ENCODE assay signal across 8 cellular contexts in the genomic region with DNA sequence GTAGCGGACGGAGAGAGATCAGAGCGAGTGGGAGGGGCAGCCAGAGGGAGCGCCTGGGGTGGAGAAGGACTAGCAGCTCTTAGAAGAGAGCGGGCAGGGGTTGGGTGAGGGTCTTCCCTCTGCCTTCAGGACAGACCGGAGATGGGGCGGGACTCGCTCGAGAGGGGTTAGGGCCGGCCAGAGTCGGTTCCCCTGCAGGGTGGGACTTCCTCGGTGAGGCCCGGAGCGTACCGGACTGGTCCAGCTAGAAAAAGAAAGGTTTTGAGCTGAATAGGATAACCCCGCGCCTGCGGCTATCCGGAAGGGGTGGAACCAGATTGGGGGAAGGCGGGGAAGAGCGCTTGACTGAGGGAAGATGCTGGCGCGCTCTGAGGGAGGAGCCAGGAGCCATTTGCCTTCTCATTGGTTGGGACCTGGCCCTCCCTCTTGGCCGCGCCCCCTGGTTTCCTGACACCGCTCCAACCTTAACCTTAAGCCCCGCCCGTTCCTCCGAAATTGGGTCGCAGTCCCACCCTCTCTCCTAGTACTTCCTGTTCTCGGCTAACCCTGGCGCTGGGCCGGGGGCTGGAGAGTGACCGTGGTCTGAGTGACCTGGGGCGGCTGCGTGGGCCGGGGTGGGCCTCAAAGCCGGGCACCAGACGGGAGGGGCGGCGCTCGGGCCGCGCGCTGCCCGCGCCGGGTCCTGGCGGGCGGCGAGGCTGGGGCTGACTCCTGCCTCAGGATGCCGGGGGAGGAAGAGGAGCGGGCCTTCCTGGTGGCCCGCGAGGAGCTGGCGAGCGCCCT. TPM values are rescaled to one million over a fixed set of nuclear protein-coding genes. Genes with fewer than 3 reads are reported as not detected.
DNase-seq lines count a peak whose midpoint lies in the region; ATAC-seq and TF ChIP-seq lines count a peak whose summit lies in the region.

A gene (plus strand): TSS at position 521 of the 783 bp plus-strand sequence. CDS start 201 bp downstream, at position 722.

- H3K9me3 Mint-ChIP-seq in activated CD8-positive, alpha-beta memory T cell treated with anti-CD3 and anti-CD28 coated beads, Interleukin-2, amount 10 ng/mL, durations not matched to agents 7 days and 5 days (ENCODE audit: low read depth), result no peaks in the 10 kb centered on the region
- no peaks in the 10 kb centered on the region for H3K9me3 Mint-ChIP-seq in endodermal cell

- peak; percentile 98 for DNase-seq in COR-L47 (lab: John Stamatoyannopoulos, UW)
- DNase-seq in HUDEP-2 (lab: John Stamatoyannopoulos, UW; ENCODE audit: unreplicated experiment in 76 of 76), result peak; percentile 47 to 99 (median 95)
- peak; percentile 94 for DNase-seq in NT2/D1 (ENCODE audit: low read depth, low spot score)
- peak; percentile 99 for DNase-seq in activated CD8-positive, alpha-beta memory T cell treated with anti-CD3 and anti-CD28 coated beads, Interleukin-2, amount 10 ng/mL, durations not matched to agents 7 days and 5 days
- DNase-seq in endodermal cell, result peak; percentile 98
- peak; percentile 92 to 97 for DNase-seq in stimulated activated CD8-positive, alpha-beta memory T cell treated with anti-CD3 and anti-CD28 coated beads, Interleukin-15, amount 100 ng/mL, for 4 hours (ENCODE audit: low read depth in 2 of 2)

- no peak for TF ChIP-seq CTCF in endodermal cell (conservative IDR thresholded peaks at IDR 0.05)

- no peaks in the 10 kb centered on the region for H3K27me3 ChIP-seq in NT2/D1 (ENCODE audit: insufficient read depth, insufficient read length)
- no peaks in the 10 kb centered on the region for H3K27me3 ChIP-seq in endodermal cell (ENCODE audit: control insufficient read depth, insufficient read depth, low read length, poor library complexity, severe bottlenecking)

- H3K9ac ChIP-seq in NT2/D1 (ENCODE audit: insufficient read length, low read depth) (peak within 1 kb of the TSS; percentile 94), endodermal cell (ENCODE audit: extremely low read depth, low read length, poor library complexity, severe bottlenecking) (peak within 1 kb of the TSS; percentile 66)

- peaks cover 75% of the 10 kb centered on the region for H3K36me3 Mint-ChIP-seq in activated CD8-positive, alpha-beta memory T cell treated with anti-CD3 and anti-CD28 coated beads, Interleukin-2, amount 10 ng/mL, durations not matched to agents 7 days and 5 days
- H3K36me3 Mint-ChIP-seq in endodermal cell (ENCODE audit: low read depth), result peaks cover 49% of the 10 kb centered on the region

- 0% methylated on average over 15 to 57 of the region's 57 CpGs for WGBS in endodermal cell (ENCODE audit: insufficient coverage in 1 of 2, insufficient read length in 1 of 2), 2 experiments
- WGBS in mesodermal cell (ENCODE audit: insufficient coverage in 2 of 2), 2 experiments, result 0% methylated on average over 49 to 50 of the region's 57 CpGs

- H3K4me3 Mint-ChIP-seq in activated CD8-positive, alpha-beta memory T cell treated with anti-CD3 and anti-CD28 coated beads, Interleukin-2, amount 10 ng/mL, durations not matched to agents 7 days and 5 days, result peak within 1 kb of the TSS; percentile 94
- peak within 1 kb of the TSS; percentile 92 for H3K4me3 Mint-ChIP-seq in endodermal cell

- H3K27ac Mint-ChIP-seq in activated CD8-positive, alpha-beta memory T cell treated with anti-CD3 and anti-CD28 coated beads, Interleukin-2, amount 10 ng/mL, durations not matched to agents 7 days and 5 days, result peak within 1 kb of the TSS; percentile 99
- peak within 1 kb of the TSS; percentile 98 for H3K27ac Mint-ChIP-seq in endodermal cell

- H3K4me1 Mint-ChIP-seq in activated CD8-positive, alpha-beta memory T cell treated with anti-CD3 and anti-CD28 coated beads, Interleukin-2, amount 10 ng/mL, durations not matched to agents 7 days and 5 days, result peaks cover 67% of the 10 kb centered on the region
- H3K4me1 Mint-ChIP-seq in endodermal cell, result peaks cover 20% of the 10 kb centered on the region

- H3K4me3 ChIP-seq in NT2/D1 (ENCODE audit: insufficient read length, low read depth) (peak within 1 kb of the TSS; percentile 90), endodermal cell (ENCODE audit: low read length) (peak within 1 kb of the TSS; percentile 98), mesodermal cell (ENCODE audit: extremely low read depth, insufficient read depth, low read length, poor library complexity, severe bottlenecking) (peak within 1 kb of the TSS; percentile 95)

- peak; percentile 72 for ATAC-seq in GM21381 (IDR thresholded peaks at IDR 0.05; ENCODE audit: unreplicated experiment)
- peak; percentile 88 for ATAC-seq in activated CD8-positive, alpha-beta memory T cell treated with anti-CD3 and anti-CD28 coated beads, Interleukin-2, amount 10 ng/mL, durations not matched to agents 7 days and 5 days

- H3K36me3 ChIP-seq in NT2/D1 (ENCODE audit: insufficient read depth, insufficient read length, low read length) (peaks cover 55% of the 10 kb centered on the region), endodermal cell (ENCODE audit: control insufficient read depth, insufficient read depth, low read length) (peaks cover 57% of the 10 kb centered on the region), mesodermal cell (ENCODE audit: control insufficient read depth, insufficient read depth, low read length) (peaks cover 55% of the 10 kb centered on the region)

- H3K27ac ChIP-seq in endodermal cell (ENCODE audit: low read depth, low read length) (peak within 1 kb of the TSS; percentile 75), mesodermal cell (ENCODE audit: low read depth, low read length, severe bottlenecking) (peak within 1 kb of the TSS; percentile 75)

- CTCF ChIA-PET in activated CD8-positive, alpha-beta memory T cell treated with anti-CD3 and anti-CD28 coated beads, Interleukin-2, amount 10 ng/mL, durations not matched to agents 7 days and 5 days (lab: Charles Lee), result interaction anchor here (0.7 to 7.4 kb wide), 11 partner anchors 9 to 95 kb away, joined by 3 to 99 read pairs (median 5); a partner anchor contains a TSS

- H3K4me1 ChIP-seq in NT2/D1 (ENCODE audit: insufficient read depth, insufficient read length), result no peaks in the 10 kb centered on the region
- peaks cover 6% of the 10 kb centered on the region for H3K4me1 ChIP-seq in endodermal cell (ENCODE audit: control insufficient read depth, insufficient read depth, low read length)
- H3K4me1 ChIP-seq in mesodermal cell (ENCODE audit: control insufficient read depth, insufficient read depth, low read length, poor library complexity, severe bottlenecking), result peaks cover 9% of the 10 kb centered on the region

- no peaks in the 10 kb centered on the region for H3K9me3 ChIP-seq in NT2/D1 (ENCODE audit: insufficient read depth, low read length)
- no peaks in the 10 kb centered on the region for H3K9me3 ChIP-seq in endodermal cell (ENCODE audit: control insufficient read depth, low read length)
- H3K9me3 ChIP-seq in mesodermal cell (ENCODE audit: control insufficient read depth, low read length), result no peaks in the 10 kb centered on the region

- no peaks in the 10 kb centered on the region for H3K27me3 Mint-ChIP-seq in activated CD8-positive, alpha-beta memory T cell treated with anti-CD3 and anti-CD28 coated beads, Interleukin-2, amount 10 ng/mL, durations not matched to agents 7 days and 5 days
- H3K27me3 Mint-ChIP-seq in endodermal cell (ENCODE audit: insufficient read depth), result no peaks in the 10 kb centered on the region

RNA-seq across cellular contexts. Expression of the gene that starts here (rescaled TPM):
- 100 to 1,000 TPM; 129 to 149 TPM for total RNA-seq in activated CD8-positive, alpha-beta memory T cell treated with anti-CD3 and anti-CD28 coated beads, Interleukin-2, amount 10 ng/mL, durations not matched to agents 7 days and 5 days
- 10 to 100 TPM; 75.5 to 82.9 TPM for total RNA-seq in endodermal cell
- polyA plus RNA-seq in endodermal cell (2013, experiment 1 of 2), result 52.4 TPM
- 44.9 TPM for polyA plus RNA-seq in endodermal cell (2013, experiment 2 of 2)
- 52.2 TPM for polyA plus RNA-seq in mesodermal cell (2013, experiment 1 of 2)
- 37.1 TPM for polyA plus RNA-seq in mesodermal cell (2013, experiment 2 of 2)

Comparison
In these comparisons a context has a peak if more than half of its experiments do, and no peak if none do; other contexts are left out.
1. Peak in every context shown above with its lines: DNase-seq, ATAC-seq, H3K4me3 ChIP-seq and H3K27ac ChIP-seq.